In the genomic region with DNA sequence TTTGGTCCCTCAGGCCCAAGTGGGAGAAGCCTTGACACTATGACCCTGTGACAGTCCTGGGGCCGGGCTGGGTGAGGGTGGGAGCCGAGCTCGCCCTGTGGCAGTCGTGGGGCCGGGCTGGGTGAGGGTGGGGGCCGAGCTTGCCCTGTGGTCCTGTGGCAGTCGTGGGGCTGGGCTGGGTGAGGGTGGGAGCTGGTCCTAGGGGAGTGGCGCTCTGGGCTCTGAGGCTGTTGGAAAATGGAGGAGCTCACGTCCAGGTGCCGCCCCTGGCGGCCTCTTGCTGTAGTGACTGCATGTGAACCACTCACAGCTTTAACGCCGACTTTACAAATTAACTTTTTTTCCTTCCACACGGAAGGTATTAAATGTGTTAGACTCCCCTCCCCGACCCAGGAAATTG, we compare ENCODE assay signal across 8 cellular contexts.
A peak's percentile ranks its signal among the peaks of the same experiment; 100 is the strongest.
DNase-seq lines count a peak whose midpoint lies in the region; ATAC-seq and TF ChIP-seq lines count a peak whose summit lies in the region.

No MANE protein-coding gene starts in this region.

- WGBS in suprapubic skin: 22% methylated on average over 15 of the region's 15 CpGs

- no peak overlapping the region for H3K27ac ChIP-seq in suprapubic skin

- DNase-seq in DMS53 (lab: John Stamatoyannopoulos, UW) (peak; percentile 59), DMS53 treated with DMSO at 0.1 percent for 48 hours (lab: John Stamatoyannopoulos, UW; ENCODE audit: unreplicated experiment) (no peak), KBM-7 (peak; percentile 34), left lobe of liver (ENCODE audit: low spot score) (peak; percentile 30), suprapubic skin (ENCODE audit: low spot score in 2 of 2) (peak in 1 of 2 donors; percentile 75), NOMO-1 treated with dmso at 0.1 percent for 144 hours (lab: John Stamatoyannopoulos, UW; ENCODE audit: unreplicated experiment) (no peak)
- peak; percentile 45 for DNase-seq in activated naive CD8-positive, alpha-beta T cell treated with anti-CD3 and anti-CD28 coated beads, Interleukin-2, amount 50 U/mL, for 24 hours

- no peak for TF ChIP-seq EP300 in suprapubic skin (IDR thresholded peaks at IDR 0.05)

- TF ChIP-seq POLR2A in suprapubic skin (IDR thresholded peaks at IDR 0.05): no peak

- in situ Hi-C loops in KBM-7 (cut with MboI; ENCODE audit: low pct_unique_long_range_greater_than_20kb, low sequenced_read_pairs): no loop called here

- no peaks in the 10 kb centered on the region for H3K36me3 Mint-ChIP-seq in activated naive CD8-positive, alpha-beta T cell treated with anti-CD3 and anti-CD28 coated beads, Interleukin-2, amount 50 U/mL, for 24 hours (ENCODE audit: low read depth)

- H3K36me3 ChIP-seq in suprapubic skin: no peaks in the 10 kb centered on the region

- H3K27me3 ChIP-seq in suprapubic skin: peaks cover 3% of the 10 kb centered on the region

- H3K4me3 Mint-ChIP-seq in activated naive CD8-positive, alpha-beta T cell treated with anti-CD3 and anti-CD28 coated beads, Interleukin-2, amount 50 U/mL, for 24 hours: no peak overlapping the region

- H3K4me1 Mint-ChIP-seq in activated naive CD8-positive, alpha-beta T cell treated with anti-CD3 and anti-CD28 coated beads, Interleukin-2, amount 50 U/mL, for 24 hours: no peaks in the 10 kb centered on the region

- no peak overlapping the region for H3K27ac Mint-ChIP-seq in activated naive CD8-positive, alpha-beta T cell treated with anti-CD3 and anti-CD28 coated beads, Interleukin-2, amount 50 U/mL, for 24 hours

- peak; percentile 80 for ATAC-seq in activated naive CD8-positive, alpha-beta T cell treated with anti-CD3 and anti-CD28 coated beads, Interleukin-2, amount 50 U/mL, for 24 hours
- peak; percentile 64 for ATAC-seq in left lobe of liver
- no peak for ATAC-seq in GM21737 (IDR thresholded peaks at IDR 0.05; ENCODE audit: unreplicated experiment)

- H3K9me3 ChIP-seq in suprapubic skin: no peaks in the 10 kb centered on the region

- no peak overlapping the region for H3K4me3 ChIP-seq in suprapubic skin

- H3K4me1 ChIP-seq in suprapubic skin: peaks cover 4% of the 10 kb centered on the region

- TF ChIP-seq CTCF in suprapubic skin (IDR thresholded peaks at IDR 0.05): peak; percentile 28 to 70

- peaks cover 28% of the 10 kb centered on the region for H3K27me3 Mint-ChIP-seq in activated naive CD8-positive, alpha-beta T cell treated with anti-CD3 and anti-CD28 coated beads, Interleukin-2, amount 50 U/mL, for 24 hours

- H3K9me3 Mint-ChIP-seq in activated naive CD8-positive, alpha-beta T cell treated with anti-CD3 and anti-CD28 coated beads, Interleukin-2, amount 50 U/mL, for 24 hours: no peaks in the 10 kb centered on the region

Comparison
In these comparisons a context has a peak if more than half of its experiments do, and no peak if none do; other contexts are left out.
1. DNase-seq: peak in DMS53 (single experiment), KBM-7 (single experiment), activated naive CD8-positive, alpha-beta T cell treated with anti-CD3 and anti-CD28 coated beads, Interleukin-2, amount 50 U/mL, for 24 hours (single experiment) and left lobe of liver (single experiment); none in DMS53 treated with DMSO at 0.1 percent for 48 hours (single experiment) and NOMO-1 treated with dmso at 0.1 percent for 144 hours (single experiment).